Comparison of ENCODE assay signal across 24 cellular contexts in genomic region chr2:160751021-160751420, GRCh38.
A peak's percentile ranks its signal among the peaks of the same experiment; 100 is the strongest.
DNase-seq lines count a peak whose midpoint lies in the region; ATAC-seq and TF ChIP-seq lines count a peak whose summit lies in the region.
"Had no signal": no experiment of that assay in that cellular context is flagged by ENCODE, and none has a peak within 500 bp of the region (broad histone marks: within the 10 kb centered on the region; RNA-seq: fewer than 3 reads in every experiment).

No MANE protein-coding gene starts in this region.

- no peak overlapping the region for H2BK120ac ChIP-seq in neuronal stem cell (ENCODE audit: low read depth, low read length)

- POLR2A ChIA-PET in HEK293T (lab: Yijun Ruan, JAX), result no interaction called here

- H3K27me3 Mint-ChIP-seq in HFFc6 (ENCODE audit: insufficient read depth), result no peaks in the 10 kb centered on the region
- H3K27me3 Mint-ChIP-seq: CD4-positive, CD25-positive, alpha-beta regulatory T cell; progenitor cell of endocrine pancreas had no signal

- peaks cover 79% of the 10 kb centered on the region for H3K4me1 Mint-ChIP-seq in HFFc6 (ENCODE audit: low read depth)
- H3K4me1 Mint-ChIP-seq: CD4-positive, CD25-positive, alpha-beta regulatory T cell had no signal

- CTCF ChIA-PET in HEK293T (lab: Yijun Ruan, JAX), result no interaction called here

- H3K79me1 ChIP-seq in neuronal stem cell (ENCODE audit: low read depth, low read length), result no peaks in the 10 kb centered on the region

- no peak overlapping the region for H3K23ac ChIP-seq in neuronal stem cell (ENCODE audit: low read depth, low read length, poor library complexity)

- H2AK5ac ChIP-seq in neuronal stem cell (ENCODE audit: low read depth, low read length), result no peak overlapping the region

- H3K4ac ChIP-seq in neuronal stem cell (ENCODE audit: low read length), result no peak overlapping the region

- H3K9me3 Mint-ChIP-seq in HFFc6, result peaks cover 16% of the 10 kb centered on the region

- H2AFZ ChIP-seq in neuronal stem cell (ENCODE audit: low read length), result no peak overlapping the region
- H2AFZ ChIP-seq: hepatocyte had no signal

- intact Hi-C loops in gastrocnemius medialis (cut with DNase I; ENCODE audit: low total_unique reads), result no loop called here

- no peak for ATAC-seq in gastrocnemius medialis
- ATAC-seq in HG02588 (IDR thresholded peaks at IDR 0.05; ENCODE audit: unreplicated experiment), result no peak
- ATAC-seq: esophagus mucosa had no signal

- no peak overlapping the region for H2BK5ac ChIP-seq in neuronal stem cell (ENCODE audit: low read length)

- peaks cover 0 to 2% (median 0%) of the 10 kb centered on the region in 3 donors for H3K27me3 ChIP-seq in gastrocnemius medialis
- no peaks in the 10 kb centered on the region for H3K27me3 ChIP-seq in neuronal stem cell (ENCODE audit: control insufficient read depth in 3 of 3, insufficient read depth in 3 of 3, low read depth in 1 of 3, low read length in 3 of 3)
- H3K27me3 ChIP-seq: cardiac muscle cell, hepatocyte, spleen had no signal

- H3K4me3 ChIP-seq in astrocyte of the spinal cord (ENCODE audit: low read depth, low read length) (no peak overlapping the region), gastrocnemius medialis (no peak overlapping the region), neuronal stem cell (ENCODE audit: low read length in 2 of 2) (no peak overlapping the region)
- H3K4me3 ChIP-seq: cardiac muscle cell, dorsolateral prefrontal cortex, hepatocyte, spleen had no signal

- no CpG with 5 or more reads among the region's 2 CpGs for WGBS in neuronal stem cell (ENCODE audit: extremely low coverage in 2 of 2, insufficient read length in 2 of 2, insufficient replicate concordance in 1 of 2), 2 donors

- H3K27ac ChIP-seq in gastrocnemius medialis (no peak overlapping the region), neuronal stem cell (replicated peaks; ENCODE audit: low read length) (no peak overlapping the region)
- H3K27ac ChIP-seq: cardiac muscle cell, dorsolateral prefrontal cortex, hepatocyte, spleen had no signal

- H3K4me3 Mint-ChIP-seq in HFFc6, result peak overlapping the region; percentile 16
- H3K4me3 Mint-ChIP-seq: activated naive CD8-positive, alpha-beta T cell treated with anti-CD3 and anti-CD28 coated beads, Interleukin-2, amount 10 ng/mL, durations not matched to agents 7 days and 5 days; CD4-positive, CD25-positive, alpha-beta regulatory T cell; nephron had no signal

- H3K4me2 ChIP-seq in neuronal stem cell (ENCODE audit: insufficient read depth, low read length, poor library complexity, severe bottlenecking), result no peak overlapping the region
- H3K4me2 ChIP-seq: hepatocyte had no signal

- no peaks in the 10 kb centered on the region for H3K36me3 ChIP-seq in gastrocnemius medialis
- H3K36me3 ChIP-seq in neuronal stem cell (replicated peaks in 1 of 2; ENCODE audit: control insufficient read depth in 2 of 2, insufficient read depth in 2 of 2, low read length in 2 of 2), result no peaks in the 10 kb centered on the region
- H3K36me3 ChIP-seq: cardiac muscle cell, spleen had no signal

- H3K9me3 ChIP-seq in gastrocnemius medialis, result peaks cover 0 to 5% (median 0%) of the 10 kb centered on the region in 3 donors
- peaks cover 0 to 17% of the 10 kb centered on the region in 2 donors for H3K9me3 ChIP-seq in neuronal stem cell (replicated peaks in 1 of 2; ENCODE audit: control insufficient read depth in 2 of 2, insufficient read depth in 1 of 2, low read depth in 1 of 2, low read length in 2 of 2)

- H3K18ac ChIP-seq in neuronal stem cell (ENCODE audit: low read length), result no peak overlapping the region

- no peak overlapping the region for H4K91ac ChIP-seq in neuronal stem cell (ENCODE audit: low read depth, low read length, poor library complexity)

- H3K4me1 ChIP-seq in gastrocnemius medialis (no peaks in the 10 kb centered on the region), neuronal stem cell (ENCODE audit: control insufficient read depth in 2 of 2, insufficient read depth in 1 of 2, low read depth in 1 of 2, low read length in 2 of 2) (no peaks in the 10 kb centered on the region)
- H3K4me1 ChIP-seq: spleen had no signal

- H3K36me3 Mint-ChIP-seq in HFFc6 (ENCODE audit: low read depth), result peaks cover 25% of the 10 kb centered on the region
- H3K36me3 Mint-ChIP-seq: CD4-positive, CD25-positive, alpha-beta regulatory T cell had no signal

- DNase-seq in A172 (ENCODE audit: low spot score), result peak; percentile 81
- peak; percentile 36 for DNase-seq in HFFc6
- DNase-seq in astrocyte of the spinal cord (ENCODE audit: low read depth, low spot score), result peak; percentile 68
- peak; percentile 50 for DNase-seq in kidney tubule cell (ENCODE audit: low spot score)
- DNase-seq in gastrocnemius medialis, result no peak
- no peak for DNase-seq in neuronal stem cell (ENCODE audit: low spot score)
- DNase-seq in HEK293T (ENCODE audit: extremely low spot score), result no peak
- DNase-seq: activated naive CD8-positive, alpha-beta T cell treated with anti-CD3 and anti-CD28 coated beads, Interleukin-2, amount 10 ng/mL, durations not matched to agents 7 days and 5 days; CD4-positive, CD25-positive, alpha-beta regulatory T cell; DMS79; dorsolateral prefrontal cortex; H7; kidney glomerular epithelial cell; mesendoderm; NCI-H2081; NCI-H526; spleen; stimulated activated CD8-positive, alpha-beta memory T cell treated with anti-CD3 and anti-CD28 coated beads, Interleukin-4, amount 100 ng/mL, for 48 hours had no signal

- no peak for TF ChIP-seq POLR2A in gastrocnemius medialis (IDR thresholded peaks at IDR 0.05)

- in situ Hi-C loops in astrocyte of the spinal cord (cut with HindIII; ENCODE audit: low sequenced_read_pairs) (no loop called here), gastrocnemius medialis (cut with MboI; ENCODE audit: low sequenced_read_pairs in 4 of 4) (no loop called here)

- H2BK12ac ChIP-seq in neuronal stem cell (ENCODE audit: low read length), result no peak overlapping the region

- no peak overlapping the region for H3K9ac ChIP-seq in neuronal stem cell (ENCODE audit: low read depth, low read length, poor library complexity)

- peak overlapping the region; percentile 19; the same call in 1 of the 2 replicates for H3K27ac Mint-ChIP-seq in HFFc6
- H3K27ac Mint-ChIP-seq: activated naive CD8-positive, alpha-beta T cell treated with anti-CD3 and anti-CD28 coated beads, Interleukin-2, amount 10 ng/mL, durations not matched to agents 7 days and 5 days; CD4-positive, CD25-positive, alpha-beta regulatory T cell; progenitor cell of endocrine pancreas had no signal

- TF ChIP-seq CTCF in HFFc6 (IDR thresholded peaks at IDR 0.05) (no peak), astrocyte of the spinal cord (IDR thresholded peaks at IDR 0.05; ENCODE audit: low read depth, low read length) (no peak), gastrocnemius medialis (IDR thresholded peaks at IDR 0.05 in 4 of 5, conservative IDR thresholded peaks at IDR 0.05 in 1 of 5) (no peak)

- no peak overlapping the region for H3K14ac ChIP-seq in neuronal stem cell (ENCODE audit: low read length)

- H2BK15ac ChIP-seq in neuronal stem cell (ENCODE audit: low read length), result no peak overlapping the region

- no peak overlapping the region for H4K8ac ChIP-seq in neuronal stem cell (ENCODE audit: low read depth, low read length)

TF ChIP-seq in HEK293T, 16 proteins besides CTCF, POLR2A, EP300 and RAD21:
- TF ChIP-seq BHLHE40 (IDR thresholded peaks at IDR 0.05; ENCODE audit: borderline replicate concordance), result no peak
- no peak for TF ChIP-seq SP1 (IDR thresholded peaks at IDR 0.05)
- no peak for TF ChIP-seq L3MBTL2 (conservative IDR thresholded peaks at IDR 0.05)
- TF ChIP-seq ARNT (IDR thresholded peaks at IDR 0.05), result no peak
- TF ChIP-seq PKNOX1 (IDR thresholded peaks at IDR 0.05), result no peak
- no peak for TF ChIP-seq TARDBP (IDR thresholded peaks at IDR 0.05)
- no peak for TF ChIP-seq HDGF (IDR thresholded peaks at IDR 0.05; ENCODE audit: borderline replicate concordance)
- TF ChIP-seq NFRKB (IDR thresholded peaks at IDR 0.05), result no peak
- TF ChIP-seq SUZ12 (IDR thresholded peaks at IDR 0.05), result no peak
- TF ChIP-seq ELF4 (IDR thresholded peaks at IDR 0.05), result no peak
- TF ChIP-seq FOXA1 (IDR thresholded peaks at IDR 0.05), result no peak
- no peak for TF ChIP-seq ZNF384 (IDR thresholded peaks at IDR 0.05)

Comparison
In these comparisons a context has a peak if more than half of its experiments do, and no peak if none do; other contexts are left out.
1. DNase-seq: peak in A172 (single experiment), HFFc6 (single experiment), astrocyte of the spinal cord (single experiment) and kidney tubule cell (single experiment); none in gastrocnemius medialis (0 of 2), neuronal stem cell (single experiment) and HEK293T (single experiment).